14 cellular contexts compared by ENCODE assay signal in genomic region chr21:44285547-44285992, GRCh38. TPM values are rescaled to one million over a fixed set of nuclear protein-coding genes. Genes with fewer than 3 reads are reported as not detected.
DNase-seq lines count a peak whose midpoint lies in the region; ATAC-seq, FAIRE-seq and TF ChIP-seq lines count a peak whose summit lies in the region.
"Had no signal": no experiment of that assay in that cellular context is flagged by ENCODE, and none has a peak within 500 bp of the region (broad histone marks: within the 10 kb centered on the region; RNA-seq: fewer than 3 reads in every experiment).

AIRE (plus strand) TSS chr21:44285876; CDS start chr21:44286007, 131 bp downstream.

- in situ Hi-C loops in ACHN (cut with HindIII; ENCODE audit: low pct_ligation_motif_present, low pct_unique_long_range_greater_than_20kb, low sequenced_read_pairs), result no loop called here

- no TSS peak for BruUV-seq in endothelial cell of umbilical vein (replicated peaks; lab: Mats Ljungman, UMichigan)

- H3K27ac ChIP-seq in HUES48 (ENCODE audit: low read depth, low read length) (no peak within 1 kb of the TSS), endothelial cell of umbilical vein (ENCODE audit: insufficient read depth, low read depth, low read length) (no peak within 1 kb of the TSS), mesodermal cell (ENCODE audit: low read depth, low read length, severe bottlenecking) (no peak within 1 kb of the TSS)
- H3K27ac ChIP-seq: epithelial cell of prostate had no signal

- POLR2A ChIA-PET in endothelial cell of umbilical vein (lab: Charles Lee), result no interaction called here

- DNase-seq in ACHN (peak; percentile 20), endothelial cell of umbilical vein (ENCODE audit: low read depth, low spot score) (no peak)
- no peak for DNase-seq in activated CD4-positive, alpha-beta T cell treated with anti-CD3 and anti-CD28 coated beads, Interleukin-2, amount 50 U/mL, for 4 hours
- no peak for DNase-seq in activated effector memory CD4-positive, alpha-beta T cell treated with anti-CD3 and anti-CD28 coated beads, Interleukin-2, amount 50 U/mL, for 16 hours
- no peak for DNase-seq in activated CD4-positive, alpha-beta T cell treated with anti-CD3 and anti-CD28 coated beads for 48 hours
- DNase-seq: activated T-cell treated with anti-CD3 and anti-CD28 coated beads, Interleukin-2, amount 50 U/mL, for 1 hour; NCI-H2081; RPMI8226; stimulated activated CD4-positive, alpha-beta T cell treated with anti-CD3 and anti-CD28 coated beads, Interleukin-2, amount 100 ng/mL, for 24 hours had no signal

- TF ChIP-seq POLR2A in endothelial cell of umbilical vein (IDR thresholded peaks at IDR 0.05; ENCODE audit: low read depth, low read length), result no peak

- CTCF ChIA-PET in endothelial cell of umbilical vein (lab: Charles Lee), result interaction anchor here (1.1 kb wide), 1 partner anchor 19 kb away, joined by 4 read pairs; no protein-coding TSS in a partner anchor

- peaks cover 26% of the 10 kb centered on the region for H3K4me1 ChIP-seq in HUES48 (ENCODE audit: control insufficient read depth, insufficient read depth, low read length)
- no peaks in the 10 kb centered on the region for H3K4me1 ChIP-seq in endothelial cell of umbilical vein (ENCODE audit: control insufficient read depth, extremely low read depth, insufficient read depth, low read length)
- peaks cover 12% of the 10 kb centered on the region for H3K4me1 ChIP-seq in mesodermal cell (ENCODE audit: control insufficient read depth, insufficient read depth, low read length, poor library complexity, severe bottlenecking)

- dilution Hi-C loops in endothelial cell of umbilical vein (cut with MboI; ENCODE audit: extremely low pct_ligation_motif_present, low sequenced_read_pairs), result no loop called here

- no peak for ATAC-seq in GM21825 (IDR thresholded peaks at IDR 0.05; ENCODE audit: unreplicated experiment)

- H3K4me3 ChIP-seq in HUES48 (ENCODE audit: low read depth, low read length), result peak within 1 kb of the TSS; percentile 51
- no peak within 1 kb of the TSS for H3K4me3 ChIP-seq in endothelial cell of umbilical vein (replicated peaks in 1 of 3; ENCODE audit: insufficient read depth in 1 of 3, low read depth in 1 of 3, low read length in 3 of 3)
- peak within 1 kb of the TSS; percentile 14 for H3K4me3 ChIP-seq in mesodermal cell (ENCODE audit: extremely low read depth, insufficient read depth, low read length, poor library complexity, severe bottlenecking)

- H3K9me3 ChIP-seq in HUES48 (ENCODE audit: control insufficient read depth, insufficient read depth, low read length) (no peaks in the 10 kb centered on the region), endothelial cell of umbilical vein (replicated peaks; ENCODE audit: control insufficient read depth, insufficient read depth, low read length) (no peaks in the 10 kb centered on the region), mesodermal cell (ENCODE audit: control insufficient read depth, low read length) (no peaks in the 10 kb centered on the region)

- H4K20me1 ChIP-seq in endothelial cell of umbilical vein (replicated peaks; ENCODE audit: control insufficient read depth, extremely low read depth, insufficient read depth, low read length), result no peaks in the 10 kb centered on the region

- H2AFZ ChIP-seq in endothelial cell of umbilical vein (ENCODE audit: low read depth, low read length), result peak within 1 kb of the TSS; percentile 81

- no peaks in the 10 kb centered on the region for H3K36me3 ChIP-seq in HUES48 (ENCODE audit: control insufficient read depth, insufficient read depth, low read length)
- H3K36me3 ChIP-seq in endothelial cell of umbilical vein (ENCODE audit: control insufficient read depth in 2 of 2, extremely low read depth in 1 of 2, insufficient read depth in 2 of 2, low read length in 2 of 2), result no peaks in the 10 kb centered on the region
- H3K36me3 ChIP-seq in mesodermal cell (ENCODE audit: control insufficient read depth, insufficient read depth, low read length), result no peaks in the 10 kb centered on the region

- H3K27me3 ChIP-seq in HUES48 (ENCODE audit: control insufficient read depth, insufficient read depth, low read length) (peaks cover 22% of the 10 kb centered on the region; the same call in 1 of the 2 replicates), endothelial cell of umbilical vein (ENCODE audit: control insufficient read depth in 2 of 2, insufficient read depth in 2 of 2, low read length in 2 of 2) (peaks cover 0 to 3% of the 10 kb centered on the region in 2 experiments)

- no peaks in the 10 kb centered on the region for H3K79me2 ChIP-seq in endothelial cell of umbilical vein (ENCODE audit: control insufficient read depth, insufficient read depth, low read length)

- 19 to 21% methylated on average over 37 to 42 of the region's 42 CpGs for WGBS in mesodermal cell (ENCODE audit: insufficient coverage in 2 of 2), 2 experiments

- H3K9ac ChIP-seq in HUES48 (ENCODE audit: low read depth, low read length) (no peak within 1 kb of the TSS), endothelial cell of umbilical vein (replicated peaks; ENCODE audit: extremely low read depth, insufficient read depth, low read length) (no peak within 1 kb of the TSS)

- no peak for TF ChIP-seq CTCF in endothelial cell of umbilical vein (IDR thresholded peaks at IDR 0.05; ENCODE audit: extremely low read depth in 1 of 2, insufficient read depth in 1 of 2, low read depth in 1 of 2, low read length in 2 of 2)

- FAIRE-seq in endothelial cell of umbilical vein (lab: Jason Lieb, UNC), result peak; percentile 62
- FAIRE-seq: islet of Langerhans had no signal

- H3K4me2 ChIP-seq in endothelial cell of umbilical vein (ENCODE audit: insufficient read depth, low read length), result no peak within 1 kb of the TSS

- no peaks in the 10 kb centered on the region for H3K9me1 ChIP-seq in endothelial cell of umbilical vein (replicated peaks; ENCODE audit: control insufficient read depth, extremely low read depth, insufficient read depth, low read length)

- intact Hi-C loops in endothelial cell of umbilical vein (cut with micrococcal nuclease), result no loop called here

TF ChIP-seq in endothelial cell of umbilical vein, 7 proteins besides CTCF, POLR2A, EP300 and RAD21:
- TF ChIP-seq GATA2 (IDR thresholded peaks at IDR 0.05; ENCODE audit: insufficient read depth, insufficient read length, low read depth, low read length) (no peak), FOS (IDR thresholded peaks at IDR 0.05; ENCODE audit: borderline replicate concordance, insufficient read depth, low read length) (no peak), POLR2AphosphoS5 (IDR thresholded peaks at IDR 0.05; ENCODE audit: insufficient read depth, low read depth, low read length) (no peak), EZH2 (IDR thresholded peaks at IDR 0.05; ENCODE audit: borderline replicate concordance, low read depth, low read length, severe bottlenecking) (no peak), MAX (IDR thresholded peaks at IDR 0.05; ENCODE audit: insufficient read depth, insufficient read length) (no peak)

RNA-seq across cellular contexts. Expression of gene AIRE, which starts in this region (rescaled TPM):
- 0.11 TPM in 1 of 2 replicates, not detected in the other for total RNA-seq in endothelial cell of umbilical vein
- 0.04 and 0.05 TPM in 2 replicates for polyA plus RNA-seq in endothelial cell of umbilical vein
- polyA plus RNA-seq in endothelial cell of umbilical vein (2011; cell fraction: cytosol; rRNA removed), result not detected in 2 replicates
- 0.31 and 0.37 TPM in 2 replicates for polyA plus RNA-seq in endothelial cell of umbilical vein (2011; cell fraction: nucleus; rRNA removed)
- 0.11 TPM in 1 of 2 replicates, not detected in the other for polyA plus RNA-seq in endothelial cell of umbilical vein (2012)
- not detected in 2 replicates for polyA minus RNA-seq in endothelial cell of umbilical vein
- polyA minus RNA-seq in endothelial cell of umbilical vein (2011; cell fraction: cytosol; rRNA and poly(A)+ RNA removed), result not detected
- 0.10 and 0.14 TPM in 2 replicates for polyA minus RNA-seq in endothelial cell of umbilical vein (2011; cell fraction: nucleus; rRNA and poly(A)+ RNA removed)
- 0.29 TPM for polyA plus RNA-seq in mesodermal cell (2013, experiment 1 of 2)
- polyA plus RNA-seq in mesodermal cell (2013, experiment 2 of 2), result 0.40 TPM

Comparison
In these comparisons a context has a peak if more than half of its experiments do, and no peak if none do; other contexts are left out.
1. H3K4me3 ChIP-seq: peak in HUES48 (single experiment) and mesodermal cell (single experiment); none in endothelial cell of umbilical vein (0 of 3).